27 cellular contexts compared by ENCODE assay signal in the genomic region with DNA sequence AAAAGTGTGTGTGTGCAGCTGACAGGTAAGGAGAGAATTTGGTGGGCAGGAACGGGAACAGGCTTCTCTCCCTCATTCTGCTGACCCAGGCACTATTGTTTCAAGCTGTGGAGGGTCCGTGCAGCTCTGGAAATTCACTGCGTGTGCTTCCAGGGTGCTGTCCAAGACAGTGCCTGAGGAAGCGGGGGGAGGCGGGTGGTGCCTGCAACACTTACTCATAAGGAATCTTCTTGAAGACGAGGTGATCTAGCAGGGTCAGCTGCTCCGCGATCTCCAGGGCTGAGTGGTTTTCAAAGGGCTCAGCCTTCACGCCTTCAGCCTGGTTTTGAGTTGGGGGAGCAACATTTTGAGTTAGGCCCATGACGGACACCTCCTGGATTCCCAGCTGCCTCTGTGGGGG. TPM values are rescaled to one million over a fixed set of nuclear protein-coding genes. Genes with fewer than 3 reads are reported as not detected.
A peak's percentile ranks its signal among the peaks of the same experiment; 100 is the strongest.
DNase-seq lines count a peak whose midpoint lies in the region; ATAC-seq, FAIRE-seq and TF ChIP-seq lines count a peak whose summit lies in the region.
"Had no signal": no experiment of that assay in that cellular context is flagged by ENCODE, and none has a peak within 500 bp of the region (broad histone marks: within the 10 kb centered on the region; RNA-seq: fewer than 3 reads in every experiment).

No MANE protein-coding gene starts in this region.

- CTCF ChIA-PET in A549 (lab: Yijun Ruan, JAX), result interaction anchor here (0.8 to 3.5 kb wide), 5 partner anchors 12 to 193 kb away, joined by 3 to 12 read pairs (median 5); no protein-coding TSS in a partner anchor

- H3K4me2 ChIP-seq in A549 (no peak overlapping the region), fibroblast of lung (ENCODE audit: extremely low read depth, insufficient read depth, low read length) (no peak overlapping the region)

- no peak overlapping the region for H2AFZ ChIP-seq in fibroblast of lung (ENCODE audit: low read length)

- DNase-seq in A549 (ENCODE audit: low read depth in 1 of 2, low spot score in 1 of 2) (no peak), HFFc6 (peak; percentile 64), fibroblast of lung (ENCODE audit: low read depth in 2 of 2) (peak; percentile 21 to 60), NK-92 (lab: John Stamatoyannopoulos, UW; ENCODE audit: unreplicated experiment) (no peak)
- no peak for DNase-seq in activated CD4-positive, alpha-beta T cell treated with anti-CD3 and anti-CD28 coated beads for 48 hours
- no peak for DNase-seq in central memory CD4-positive, alpha-beta T cell
- DNase-seq: activated CD4-positive, alpha-beta T cell treated with anti-CD3 and anti-CD28 coated beads for 4 hours; activated CD8-positive, alpha-beta memory T cell treated with anti-CD3 and anti-CD28 coated beads for 24 hours; activated gamma-delta T cell treated with Interleukin-2 at 50 U/mL for 16 hours; activated T-cell treated with anti-CD3 and anti-CD28 coated beads, Interleukin-2, amount 50 U/mL, for 24 hours; BE2C; cerebellar nuclear complex; GOT3; head of caudate nucleus; kidney glomerular epithelial cell; NCI-H1694; NCI-H524 treated with DMSO at 0.1 percent for 48 hours; NK-92 treated with Interleukin-12 subunit alpha and Interleukin-12 subunit beta, amount 100 ng/mL, for 24 hours; PC-3; stimulated activated naive CD8-positive, alpha-beta T cell treated with anti-CD3 and anti-CD28 coated beads, Interleukin-15, Interleukin-2, amounts not matched to agents 100 U/mL and 50 U/mL, for 24 hours had no signal

- H3K4me3 ChIP-seq in A549, result no peak overlapping the region
- no peak overlapping the region for H3K4me3 ChIP-seq in fibroblast of lung (replicated peaks in 1 of 4; ENCODE audit: control extremely low read depth in 1 of 4, insufficient read depth in 1 of 4, low read depth in 3 of 4, low read length in 4 of 4)
- H3K4me3 ChIP-seq in muscle layer of duodenum (ENCODE audit: low read depth in 1 of 2, low read length in 2 of 2), result no peak overlapping the region
- H3K4me3 ChIP-seq: GM12878, prostate gland had no signal

- H3K36me3 Mint-ChIP-seq in HFFc6 (ENCODE audit: low read depth), result no peaks in the 10 kb centered on the region

- POLR2A ChIA-PET in A549 (lab: Yijun Ruan, JAX), result no interaction called here

- TF ChIP-seq POLR2A in A549 (IDR thresholded peaks at IDR 0.05; ENCODE audit: low read length), result no peak

- H3K27ac Mint-ChIP-seq in HFFc6, result peak overlapping the region; percentile 4; the same call in 1 of the 2 replicates
- H3K27ac Mint-ChIP-seq: activated T-cell treated with anti-CD3 and anti-CD28 coated beads, Interleukin-2, amount 50 U/mL, for 24 hours; memory B cell had no signal

- TF ChIP-seq EP300 in A549 (IDR thresholded peaks at IDR 0.05), result no peak

- TF ChIP-seq CTCF in A549 (IDR thresholded peaks at IDR 0.05) (no peak), HFFc6 (IDR thresholded peaks at IDR 0.05) (no peak), fibroblast of lung (conservative IDR thresholded peaks at IDR 0.05 in 1 of 2, IDR thresholded peaks at IDR 0.05 in 1 of 2; ENCODE audit: low read depth in 1 of 2, low read length in 2 of 2) (no peak)

- peaks cover 47% of the 10 kb centered on the region for H3K4me1 Mint-ChIP-seq in HFFc6 (ENCODE audit: low read depth)

- no peaks in the 10 kb centered on the region for H3K9me3 ChIP-seq in A549
- no peaks in the 10 kb centered on the region for H3K9me3 ChIP-seq in fibroblast of lung (ENCODE audit: control insufficient read depth, insufficient read depth, low read depth, low read length)
- H3K9me3 ChIP-seq in muscle layer of duodenum (ENCODE audit: control insufficient read depth in 1 of 2, low read length in 2 of 2), result no peaks in the 10 kb centered on the region
- H3K9me3 ChIP-seq: BE2C, prostate gland had no signal

- ATAC-seq in A549 (no peak), HG03469 (IDR thresholded peaks at IDR 0.05; ENCODE audit: unreplicated experiment) (no peak)
- ATAC-seq: GM12878; PC-3; Right ventricle myocardium inferior; stimulated activated naive CD8-positive, alpha-beta T cell treated with anti-CD3 and anti-CD28 coated beads, Interleukin-15, Interleukin-2, amounts not matched to agents 100 U/mL and 50 U/mL, for 24 hours had no signal

- no peak for FAIRE-seq in A549 (lab: Jason Lieb, UNC)
- FAIRE-seq: A204.1, GM12878 had no signal

- WGBS in A549 (ENCODE audit: missing lambda C conversion rate), result 80% methylated on average over 10 of the region's 10 CpGs

- H3K4me3 Mint-ChIP-seq in HFFc6, result peak overlapping the region; percentile 2; the same call in 1 of the 2 replicates
- H3K4me3 Mint-ChIP-seq: activated T-cell treated with anti-CD3 and anti-CD28 coated beads, Interleukin-2, amount 50 U/mL, for 24 hours; memory B cell had no signal

- H3K4me1 ChIP-seq in A549 (peaks cover 22% of the 10 kb centered on the region), fibroblast of lung (ENCODE audit: control insufficient read depth, extremely low read depth, insufficient read depth, low read length) (peaks cover 9% of the 10 kb centered on the region), muscle layer of duodenum (ENCODE audit: control insufficient read depth in 1 of 2, insufficient read depth in 2 of 2, low read length in 2 of 2) (peaks cover 0 to 6% of the 10 kb centered on the region in 2 donors)

- peaks cover 8% of the 10 kb centered on the region; the same call in 1 of the 2 replicates for H3K27me3 Mint-ChIP-seq in HFFc6 (ENCODE audit: insufficient read depth)
- H3K27me3 Mint-ChIP-seq: activated T-cell treated with anti-CD3 and anti-CD28 coated beads, Interleukin-2, amount 50 U/mL, for 24 hours; memory B cell had no signal

- H3K79me2 ChIP-seq in fibroblast of lung (ENCODE audit: control insufficient read depth, insufficient read depth, low read length), result no peaks in the 10 kb centered on the region

- H3K36me3 ChIP-seq in fibroblast of lung (ENCODE audit: control insufficient read depth, insufficient read depth, low read length) (no peaks in the 10 kb centered on the region), muscle layer of duodenum (ENCODE audit: control insufficient read depth in 1 of 2, insufficient read depth in 2 of 2, low read length in 2 of 2) (no peaks in the 10 kb centered on the region)
- H3K36me3 ChIP-seq: BE2C, prostate gland had no signal

- H3K27ac ChIP-seq in A549 (peak overlapping the region in 1 of 2 experiments; percentile 27; a peak in 1 of 6 replicates), fibroblast of lung (ENCODE audit: insufficient read depth, low read length) (no peak overlapping the region), muscle layer of duodenum (ENCODE audit: low read length) (peak overlapping the region; percentile 56)

- H3K27me3 ChIP-seq in fibroblast of lung (ENCODE audit: control insufficient read depth, insufficient read depth, low read length), result no peaks in the 10 kb centered on the region
- H3K27me3 ChIP-seq in muscle layer of duodenum (ENCODE audit: low read depth, low read length), result no peaks in the 10 kb centered on the region
- H3K27me3 ChIP-seq: BE2C had no signal

- no peaks in the 10 kb centered on the region for H4K20me1 ChIP-seq in fibroblast of lung (ENCODE audit: control insufficient read depth, extremely low read depth, insufficient read depth, low read length)

- H3K9ac ChIP-seq in fibroblast of lung (ENCODE audit: insufficient read depth, low read length), result no peak overlapping the region

- H3K9me3 Mint-ChIP-seq in HFFc6, result no peaks in the 10 kb centered on the region
- H3K9me3 Mint-ChIP-seq: activated T-cell treated with anti-CD3 and anti-CD28 coated beads, Interleukin-2, amount 50 U/mL, for 24 hours; memory B cell had no signal

- TF ChIP-seq RAD21 in A549 (conservative IDR thresholded peaks at IDR 0.05 in 1 of 2, IDR thresholded peaks at IDR 0.05 in 1 of 2), result no peak

TF ChIP-seq in A549, 52 proteins besides CTCF, POLR2A, EP300 and RAD21:
- TF ChIP-seq ESRRA (IDR thresholded peaks at IDR 0.05; ENCODE audit: borderline replicate concordance, low read length) (no peak), MAFK (IDR thresholded peaks at IDR 0.05; ENCODE audit: partially characterized antibody) (peak; percentile 45)

RNA-seq across cellular contexts. Expression of a gene that starts 46.6 kb away (rescaled TPM):
- polyA plus RNA-seq in A549 (2011; rRNA removed) (33.3 and 33.4 TPM in 2 replicates), A549 (2017; fragmentation: RNase III; extraction: RNeasy Plus Mini Kit Qiagen cat#74134 plus additional on column Dnase treatment) (25.2 to 36.2 TPM (median 32.8 TPM) in 3 replicates), fibroblast of lung (5.3 and 10.0 TPM in 2 replicates)
- 24.2 and 24.3 TPM in 2 replicates for polyA plus RNA-seq in A549 (2012; cell fraction: cytosol; rRNA removed)
- 20.3 and 29.3 TPM in 2 replicates for polyA plus RNA-seq in A549 (2012; cell fraction: nucleus; rRNA removed)
- 16.9 and 20.6 TPM in 2 replicates for polyA minus RNA-seq in A549 (2011; rRNA and poly(A)+ RNA removed)
- total RNA-seq in HFFc6 (2021; fragmentation: NEBNext Ultra II Directional; extraction: Animal tissue kit (Norgen Biotek cat#: 25700)), result under 1 TPM in 5 of 6 experiments, not detected in 1; 0.20 to 0.53 (median 0.38) TPM
- total RNA-seq in fibroblast of lung, result 6.9 and 34.2 TPM in 2 replicates
- 4.4 and 8.1 TPM in 2 replicates for polyA plus RNA-seq in fibroblast of lung (2012)
- polyA minus RNA-seq in fibroblast of lung (ENCODE audit: low replicate concordance), result 1.2 and 4.9 TPM in 2 replicates

Comparison
In these comparisons a context has a peak if more than half of its experiments do, and no peak if none do; other contexts are left out.
1. DNase-seq: peak in HFFc6 (single experiment) and fibroblast of lung (2 of 2); none in A549 (0 of 2), activated CD4-positive, alpha-beta T cell treated with anti-CD3 and anti-CD28 coated beads for 48 hours (single experiment), NK-92 (single experiment) and central memory CD4-positive, alpha-beta T cell (single experiment).